In the genomic region with DNA sequence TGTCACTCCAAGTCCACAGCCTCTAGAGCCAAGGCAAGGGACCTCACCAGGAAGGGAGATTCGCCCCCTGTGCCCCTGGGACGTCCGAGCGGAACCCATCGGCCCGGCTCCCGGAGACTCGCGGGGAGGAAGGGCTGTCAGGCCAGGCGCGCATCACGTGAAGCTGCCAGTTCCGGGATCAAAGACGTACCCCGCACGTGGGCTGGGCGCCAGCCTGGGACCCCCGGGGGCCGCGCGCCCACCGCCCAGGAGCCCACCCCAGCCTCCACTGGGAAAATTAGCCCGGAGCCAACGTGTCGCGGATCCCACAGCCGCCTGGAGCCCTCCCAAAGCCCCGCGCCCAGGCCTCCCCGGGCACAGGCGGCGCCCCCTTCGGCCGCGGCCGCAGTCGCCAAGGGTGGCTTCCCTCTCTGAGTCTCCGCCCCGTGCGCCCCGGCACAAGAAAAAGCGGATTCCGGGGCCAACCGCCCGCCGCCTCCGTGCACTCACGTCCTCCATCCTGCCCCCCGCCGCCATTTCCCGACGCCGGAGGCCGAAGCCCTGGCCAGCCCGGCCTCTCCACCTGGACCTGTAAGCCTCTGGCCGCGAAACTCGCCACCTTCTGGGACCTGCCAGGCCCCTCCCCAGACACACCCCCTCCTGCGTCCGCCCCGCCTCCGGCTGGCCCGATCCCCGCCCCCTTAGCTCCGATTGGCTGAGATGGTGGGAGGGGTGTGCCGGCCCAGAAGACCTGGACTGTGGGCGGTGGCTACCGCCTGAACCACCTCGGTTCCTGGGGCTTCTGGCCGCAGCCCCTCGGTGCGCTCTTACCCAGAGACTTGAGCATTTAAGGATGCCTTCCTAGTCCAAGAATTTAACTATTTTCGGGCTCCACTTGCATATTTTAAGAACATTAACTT, we compare ENCODE assay signal across 8 cellular contexts. TPM values are rescaled to one million over a fixed set of nuclear protein-coding genes. Genes with fewer than 3 reads are reported as not detected.
DNase-seq lines count a peak whose midpoint lies in the region; ATAC-seq and TF ChIP-seq lines count a peak whose summit lies in the region.

A gene (minus strand): TSS at position 603 of the 899 bp plus-strand sequence. CDS start 87 bp downstream, at position 516.

- peaks cover 10% of the 10 kb centered on the region for H3K36me3 Mint-ChIP-seq in activated naive CD8-positive, alpha-beta T cell treated with anti-CD3 and anti-CD28 coated beads for 36 hours
- H3K36me3 Mint-ChIP-seq in glutamatergic neuron (ENCODE audit: unreplicated experiment) = peaks cover 4% of the 10 kb centered on the region
- H3K36me3 Mint-ChIP-seq in osteocyte (ENCODE audit: unreplicated experiment) = peaks cover 7% of the 10 kb centered on the region

- no peaks in the 10 kb centered on the region for H3K27me3 Mint-ChIP-seq in activated naive CD8-positive, alpha-beta T cell treated with anti-CD3 and anti-CD28 coated beads for 36 hours
- peaks cover 2% of the 10 kb centered on the region for H3K27me3 Mint-ChIP-seq in glutamatergic neuron (ENCODE audit: unreplicated experiment)
- no peaks in the 10 kb centered on the region for H3K27me3 Mint-ChIP-seq in osteocyte (ENCODE audit: unreplicated experiment)

- peak within 1 kb of the TSS; percentile 95 for H3K4me3 Mint-ChIP-seq in activated naive CD8-positive, alpha-beta T cell treated with anti-CD3 and anti-CD28 coated beads for 36 hours
- H3K4me3 Mint-ChIP-seq in glutamatergic neuron (ENCODE audit: unreplicated experiment) = peak within 1 kb of the TSS; percentile 97
- H3K4me3 Mint-ChIP-seq in osteocyte (ENCODE audit: unreplicated experiment) = peak within 1 kb of the TSS; percentile 95

- peak; percentile 97 for DNase-seq in GM10266 (ENCODE audit: extremely low spot score)
- DNase-seq in NB4 (ENCODE audit: low read depth) = peak; percentile 91
- DNase-seq in SKM-1 (lab: John Stamatoyannopoulos, UW; ENCODE audit: unreplicated experiment) = peak; percentile 81
- peak; percentile 93 for DNase-seq in activated naive CD8-positive, alpha-beta T cell treated with anti-CD3 and anti-CD28 coated beads for 36 hours
- DNase-seq in glutamatergic neuron = peak; percentile 96
- peak; percentile 97 for DNase-seq in osteocyte (ENCODE audit: extremely low spot score, unreplicated experiment)

- TF ChIP-seq CTCF in GM10266 (IDR thresholded peaks at IDR 0.05; ENCODE audit: control insufficient read depth, insufficient read depth, low read depth, missing control alignments) = peak; percentile 51
- TF ChIP-seq CTCF in NB4 (IDR thresholded peaks at IDR 0.05; ENCODE audit: low read depth, low read length) = peak; percentile 13
- no peak for TF ChIP-seq CTCF in glutamatergic neuron (IDR thresholded peaks at IDR 0.05; ENCODE audit: partially characterized antibody, unreplicated experiment)
- peak; percentile 48 for TF ChIP-seq CTCF in osteocyte (IDR thresholded peaks at IDR 0.05)

- peaks cover 17% of the 10 kb centered on the region for H3K4me1 Mint-ChIP-seq in activated naive CD8-positive, alpha-beta T cell treated with anti-CD3 and anti-CD28 coated beads for 36 hours
- peaks cover 3% of the 10 kb centered on the region for H3K4me1 Mint-ChIP-seq in glutamatergic neuron (ENCODE audit: low read depth, unreplicated experiment)
- peaks cover 17% of the 10 kb centered on the region for H3K4me1 Mint-ChIP-seq in osteocyte (ENCODE audit: unreplicated experiment)

- H3K27me3 ChIP-seq in thymus (ENCODE audit: control insufficient read depth, insufficient read depth) = no peaks in the 10 kb centered on the region

- under 1% methylated on average over 73 of the region's 73 CpGs for WGBS in thymus

- peak within 1 kb of the TSS; percentile 93 for H3K27ac Mint-ChIP-seq in activated naive CD8-positive, alpha-beta T cell treated with anti-CD3 and anti-CD28 coated beads for 36 hours
- H3K27ac Mint-ChIP-seq in glutamatergic neuron (ENCODE audit: unreplicated experiment) (peak within 1 kb of the TSS; percentile 94), osteocyte (ENCODE audit: unreplicated experiment) (peak within 1 kb of the TSS; percentile 97)

- no peaks in the 10 kb centered on the region for H3K9me3 ChIP-seq in thymus (ENCODE audit: control insufficient read depth)

- peak; percentile 69 for TF ChIP-seq POLR2A in NB4 (IDR thresholded peaks at IDR 0.05; ENCODE audit: extremely low read depth, insufficient read length)

- H3K4me3 ChIP-seq in NB4 (ENCODE audit: low read depth, low read length) (peak within 1 kb of the TSS; percentile 82), thymus (ENCODE audit: low read length) (peak within 1 kb of the TSS; percentile 90)

- no peaks in the 10 kb centered on the region for H3K36me3 ChIP-seq in thymus (ENCODE audit: control insufficient read depth, insufficient read depth)

- peak within 1 kb of the TSS; percentile 71 for H3K27ac ChIP-seq in thymus (ENCODE audit: low read depth)

- peaks cover 3% of the 10 kb centered on the region for H3K4me1 ChIP-seq in thymus (ENCODE audit: control insufficient read depth, insufficient read depth, low read length)

- no peaks in the 10 kb centered on the region for H3K9me3 Mint-ChIP-seq in activated naive CD8-positive, alpha-beta T cell treated with anti-CD3 and anti-CD28 coated beads for 36 hours
- H3K9me3 Mint-ChIP-seq in glutamatergic neuron (ENCODE audit: unreplicated experiment) = peaks cover 4% of the 10 kb centered on the region
- H3K9me3 Mint-ChIP-seq in osteocyte (ENCODE audit: unreplicated experiment) = no peaks in the 10 kb centered on the region

- peak; percentile 97 for ATAC-seq in HG02571 (IDR thresholded peaks at IDR 0.05; ENCODE audit: unreplicated experiment)

RNA-seq across cellular contexts. Expression of the gene that starts here (rescaled TPM):
- 10 to 100 TPM; 13.2 to 14.9 TPM for total RNA-seq in activated naive CD8-positive, alpha-beta T cell treated with anti-CD3 and anti-CD28 coated beads for 36 hours
- total RNA-seq in glutamatergic neuron (ENCODE audit: unreplicated experiment) = 16.9 TPM
- total RNA-seq in osteocyte = 17.6 and 23.3 TPM in 2 replicates
- 8.0 TPM for polyA plus RNA-seq in thymus

Comparison
In these comparisons a context has a peak if more than half of its experiments do, and no peak if none do; other contexts are left out.
1. Peak in every context shown above with its lines: DNase-seq, ATAC-seq, H3K4me3 ChIP-seq and H3K27ac ChIP-seq.